ENCODE assay signal across 20 cellular contexts in the genomic region with DNA sequence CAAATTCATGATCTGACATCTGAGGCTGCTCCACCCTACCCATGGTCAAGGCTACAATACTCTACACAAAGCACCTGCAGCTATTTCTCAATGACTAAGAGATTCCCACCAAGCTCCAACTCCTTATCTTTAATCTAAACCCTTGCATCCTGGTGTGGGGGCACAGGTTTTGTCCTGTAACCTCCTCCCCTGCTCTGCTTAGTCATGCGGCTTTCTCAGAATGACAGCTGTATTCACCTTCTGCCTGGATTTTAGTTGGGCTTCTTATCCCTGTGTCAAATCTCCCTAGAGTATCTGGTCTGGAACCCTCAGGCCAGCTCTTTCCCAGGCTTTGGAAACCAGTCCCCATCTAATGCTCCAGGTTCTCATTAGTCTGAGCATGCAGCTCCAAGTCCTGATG.
DNase-seq lines count a peak whose midpoint lies in the region; TF ChIP-seq lines count a peak whose summit lies in the region.
"Had no signal": no experiment of that assay in that cellular context is flagged by ENCODE, and none has a peak within 500 bp of the region (broad histone marks: within the 10 kb centered on the region; RNA-seq: fewer than 3 reads in every experiment).

No MANE protein-coding gene starts in this region.

- no peak overlapping the region for H3K4ac ChIP-seq in mesendoderm (ENCODE audit: low read depth, low read length)

- no peak overlapping the region for H2BK15ac ChIP-seq in mesendoderm (replicated peaks; ENCODE audit: low read depth)

- peaks cover 4% of the 10 kb centered on the region for H3K4me1 Mint-ChIP-seq in T-helper 2 cell treated with Interferon-gamma antibody and Interleukin-4, amounts not matched to agents 5 μg/mL and 100 μg/mL, for 36 hours (ENCODE audit: low read depth)
- H3K4me1 Mint-ChIP-seq in activated CD4-positive, alpha-beta memory T cell treated with anti-CD3 and anti-CD28 coated beads for 36 hours (ENCODE audit: low read depth): no peaks in the 10 kb centered on the region
- H3K4me1 Mint-ChIP-seq: CD4-positive, alpha-beta memory T cell had no signal

- no peak overlapping the region for H2BK5ac ChIP-seq in mesendoderm (ENCODE audit: low read length)

- peak; percentile 41 for DNase-seq in T-helper 2 cell treated with Interferon-gamma antibody and Interleukin-4, amounts not matched to agents 5 μg/mL and 100 μg/mL, for 36 hours (ENCODE audit: low spot score)
- DNase-seq in T-helper 2 cell: no peak
- DNase-seq in SJCRH30: peak; percentile 9 to 21
- DNase-seq in mesendoderm: peak; percentile 88
- DNase-seq in HPDE6-E6E7 (ENCODE audit: extremely low spot score): no peak
- DNase-seq in activated gamma-delta T cell (lab: John Stamatoyannopoulos, UW): no peak
- DNase-seq in activated CD4-positive, alpha-beta memory T cell treated with anti-CD3 and anti-CD28 coated beads for 36 hours: no peak
- DNase-seq: 8988T; Calu3; CD4-positive, alpha-beta memory T cell; DMS79 treated with DMSO at 0.1 percent for 48 hours; GDM1; NCI-H2081 treated with DMSO at 0.1 percent for 48 hours; NCI-H2227 treated with DMSO at 0.1 percent for 48 hours had no signal

- no peak for TF ChIP-seq CTCF in HEK293 (tag by site-specific recombination; IDR thresholded peaks at IDR 0.05)

- H3K4me2 ChIP-seq in mesendoderm (ENCODE audit: low read length): no peak overlapping the region
- H3K4me2 ChIP-seq: KMS-11 had no signal

- no peaks in the 10 kb centered on the region for H3K27me3 ChIP-seq in SJCRH30
- H3K27me3 ChIP-seq in mesendoderm (ENCODE audit: insufficient read depth, low read length, poor library complexity): no peaks in the 10 kb centered on the region
- H3K27me3 ChIP-seq: SJSA1 had no signal

- H3K36me3 ChIP-seq in HEK293 (ENCODE audit: control insufficient read depth in 2 of 2, insufficient read depth in 1 of 2, low read length in 2 of 2) (no peaks in the 10 kb centered on the region), SJCRH30 (no peaks in the 10 kb centered on the region), mesendoderm (ENCODE audit: control insufficient read depth, insufficient read depth, low read length) (no peaks in the 10 kb centered on the region)
- H3K36me3 ChIP-seq: HAP-1, SJSA1 had no signal

- no peak overlapping the region for H3K4me3 Mint-ChIP-seq in T-helper 2 cell treated with Interferon-gamma antibody and Interleukin-4, amounts not matched to agents 5 μg/mL and 100 μg/mL, for 36 hours
- no peak overlapping the region for H3K4me3 Mint-ChIP-seq in activated CD4-positive, alpha-beta memory T cell treated with anti-CD3 and anti-CD28 coated beads for 36 hours
- H3K4me3 Mint-ChIP-seq: CD4-positive, alpha-beta memory T cell had no signal

- no peak overlapping the region for H4K5ac ChIP-seq in mesendoderm (ENCODE audit: low read length)

- H3K27me3 Mint-ChIP-seq in T-helper 2 cell treated with Interferon-gamma antibody and Interleukin-4, amounts not matched to agents 5 μg/mL and 100 μg/mL, for 36 hours (ENCODE audit: low read depth): peaks cover 12% of the 10 kb centered on the region
- H3K27me3 Mint-ChIP-seq in activated CD4-positive, alpha-beta memory T cell treated with anti-CD3 and anti-CD28 coated beads for 36 hours: peaks cover 9% of the 10 kb centered on the region

- no peak overlapping the region for H3K4me3 ChIP-seq in HEK293 (ENCODE audit: low read depth, low read length)
- no peak overlapping the region for H3K4me3 ChIP-seq in SJCRH30
- H3K4me3 ChIP-seq in mesendoderm (ENCODE audit: low read length): no peak overlapping the region
- H3K4me3 ChIP-seq: HAP-1, SJSA1 had no signal

- intact Hi-C loops in activated CD4-positive, alpha-beta memory T cell treated with anti-CD3 and anti-CD28 coated beads for 36 hours (cut with micrococcal nuclease): no loop called here

- H2BK120ac ChIP-seq in mesendoderm (ENCODE audit: low read depth, low read length): no peak overlapping the region

- H3K79me2 ChIP-seq in mesendoderm (ENCODE audit: control insufficient read depth, insufficient read depth, low read length): no peaks in the 10 kb centered on the region

- H3K23ac ChIP-seq in mesendoderm (ENCODE audit: low read length): no peak overlapping the region

- no peak overlapping the region for H2AK5ac ChIP-seq in mesendoderm (ENCODE audit: low read length)

- H3K56ac ChIP-seq in mesendoderm (ENCODE audit: low read length): no peak overlapping the region

- no peaks in the 10 kb centered on the region for H3K36me3 Mint-ChIP-seq in T-helper 2 cell treated with Interferon-gamma antibody and Interleukin-4, amounts not matched to agents 5 μg/mL and 100 μg/mL, for 36 hours (ENCODE audit: low read depth)
- no peaks in the 10 kb centered on the region for H3K36me3 Mint-ChIP-seq in activated CD4-positive, alpha-beta memory T cell treated with anti-CD3 and anti-CD28 coated beads for 36 hours
- H3K36me3 Mint-ChIP-seq: CD4-positive, alpha-beta memory T cell had no signal

- no peak overlapping the region for H3K18ac ChIP-seq in mesendoderm (ENCODE audit: low read length)

- no peaks in the 10 kb centered on the region for H3K9me3 Mint-ChIP-seq in T-helper 2 cell treated with Interferon-gamma antibody and Interleukin-4, amounts not matched to agents 5 μg/mL and 100 μg/mL, for 36 hours
- H3K9me3 Mint-ChIP-seq in activated CD4-positive, alpha-beta memory T cell treated with anti-CD3 and anti-CD28 coated beads for 36 hours: no peaks in the 10 kb centered on the region

- H3K9me3 ChIP-seq in HEK293 (ENCODE audit: control insufficient read depth, insufficient read depth, low read depth, low read length) (no peaks in the 10 kb centered on the region), SJCRH30 (replicated peaks) (no peaks in the 10 kb centered on the region)
- H3K9me3 ChIP-seq: HAP-1, SJSA1 had no signal

- H3K27ac Mint-ChIP-seq in T-helper 2 cell treated with Interferon-gamma antibody and Interleukin-4, amounts not matched to agents 5 μg/mL and 100 μg/mL, for 36 hours: no peak overlapping the region
- no peak overlapping the region for H3K27ac Mint-ChIP-seq in activated CD4-positive, alpha-beta memory T cell treated with anti-CD3 and anti-CD28 coated beads for 36 hours

- CTCF ChIA-PET in HEK293 (lab: Yijun Ruan, JAX): interaction anchor here (0.9 to 1.0 kb wide), 2 partner anchors 21 to 134 kb away, joined by 3 to 4 read pairs; no protein-coding TSS in a partner anchor
- CTCF ChIA-PET in activated CD4-positive, alpha-beta memory T cell treated with anti-CD3 and anti-CD28 coated beads for 36 hours (lab: Charles Lee): interaction anchor here (1.5 kb wide), 1 partner anchor 21 kb away, joined by 6 read pairs; no protein-coding TSS in a partner anchor

- no peak overlapping the region for H3K27ac ChIP-seq in HEK293 (ENCODE audit: extremely low read depth, low read depth, low read length)
- no peak overlapping the region for H3K27ac ChIP-seq in SJCRH30
- no peak overlapping the region for H3K27ac ChIP-seq in mesendoderm (ENCODE audit: low read depth, low read length)
- H3K27ac ChIP-seq: HL-60, KMS-11, RWPE1, SJSA1 had no signal

- no CpG with 5 or more reads among the region's 1 CpG for WGBS in mesendoderm (ENCODE audit: extremely low coverage, insufficient coverage, low lambda C conversion rate)

- H3K4me1 ChIP-seq in HEK293 (ENCODE audit: control insufficient read depth, insufficient read depth, low read length): peaks cover 8% of the 10 kb centered on the region
- no peaks in the 10 kb centered on the region for H3K4me1 ChIP-seq in SJCRH30
- H3K4me1 ChIP-seq in mesendoderm (ENCODE audit: control insufficient read depth, low read depth, low read length): peaks cover 5% of the 10 kb centered on the region
- H3K4me1 ChIP-seq: HAP-1, SJSA1 had no signal

- H3K9ac ChIP-seq in mesendoderm (ENCODE audit: low read length): no peak overlapping the region
- H3K9ac ChIP-seq: KMS-11 had no signal

- H3K79me1 ChIP-seq in mesendoderm (ENCODE audit: low read length): no peaks in the 10 kb centered on the region

- POLR2A ChIA-PET in HEK293 (lab: Yijun Ruan, JAX): no interaction called here
- POLR2A ChIA-PET in activated CD4-positive, alpha-beta memory T cell treated with anti-CD3 and anti-CD28 coated beads for 36 hours (lab: Charles Lee): no interaction called here

- no peak overlapping the region for H4K8ac ChIP-seq in mesendoderm (ENCODE audit: low read depth, low read length)

TF ChIP-seq in HEK293, 187 proteins besides CTCF, POLR2A, EP300 and RAD21:
- TF ChIP-seq, protein P1, sequence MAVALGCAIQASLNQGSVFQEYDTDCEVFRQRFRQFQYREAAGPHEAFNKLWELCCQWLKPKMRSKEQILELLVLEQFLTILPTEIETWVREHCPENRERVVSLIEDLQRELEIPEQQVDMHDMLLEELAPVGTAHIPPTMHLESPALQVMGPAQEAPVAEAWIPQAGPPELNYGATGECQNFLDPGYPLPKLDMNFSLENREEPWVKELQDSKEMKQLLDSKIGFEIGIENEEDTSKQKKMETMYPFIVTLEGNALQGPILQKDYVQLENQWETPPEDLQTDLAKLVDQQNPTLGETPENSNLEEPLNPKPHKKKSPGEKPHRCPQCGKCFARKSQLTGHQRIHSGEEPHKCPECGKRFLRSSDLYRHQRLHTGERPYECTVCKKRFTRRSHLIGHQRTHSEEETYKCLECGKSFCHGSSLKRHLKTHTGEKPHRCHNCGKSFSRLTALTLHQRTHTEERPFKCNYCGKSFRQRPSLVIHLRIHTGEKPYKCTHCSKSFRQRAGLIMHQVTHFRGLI (tag by site-specific recombination; IDR thresholded peaks at IDR 0.05): 0 out of 2 replicates have a peak, but pooled peaks have one; percentile 25
- TF ChIP-seq ZNF19 (tag by site-specific recombination; IDR thresholded peaks at IDR 0.05; ENCODE audit: low read depth) (no peak), SP7 (tag by site-specific recombination; IDR thresholded peaks at IDR 0.05) (0 out of 2 replicates have a peak, but pooled peaks have one; percentile 6)
- TF ChIP-seq, protein P2, sequence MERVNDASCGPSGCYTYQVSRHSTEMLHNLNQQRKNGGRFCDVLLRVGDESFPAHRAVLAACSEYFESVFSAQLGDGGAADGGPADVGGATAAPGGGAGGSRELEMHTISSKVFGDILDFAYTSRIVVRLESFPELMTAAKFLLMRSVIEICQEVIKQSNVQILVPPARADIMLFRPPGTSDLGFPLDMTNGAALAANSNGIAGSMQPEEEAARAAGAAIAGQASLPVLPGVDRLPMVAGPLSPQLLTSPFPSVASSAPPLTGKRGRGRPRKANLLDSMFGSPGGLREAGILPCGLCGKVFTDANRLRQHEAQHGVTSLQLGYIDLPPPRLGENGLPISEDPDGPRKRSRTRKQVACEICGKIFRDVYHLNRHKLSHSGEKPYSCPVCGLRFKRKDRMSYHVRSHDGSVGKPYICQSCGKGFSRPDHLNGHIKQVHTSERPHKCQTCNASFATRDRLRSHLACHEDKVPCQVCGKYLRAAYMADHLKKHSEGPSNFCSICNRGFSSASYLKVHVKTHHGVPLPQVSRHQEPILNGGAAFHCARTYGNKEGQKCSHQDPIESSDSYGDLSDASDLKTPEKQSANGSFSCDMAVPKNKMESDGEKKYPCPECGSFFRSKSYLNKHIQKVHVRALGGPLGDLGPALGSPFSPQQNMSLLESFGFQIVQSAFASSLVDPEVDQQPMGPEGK (tag by site-specific recombination; IDR thresholded peaks at IDR 0.05): peak; percentile 30; the same call in 1 of the 2 replicates

Comparison
In these comparisons a context has a peak if more than half of its experiments do, and no peak if none do; other contexts are left out.
1. DNase-seq: peak in T-helper 2 cell treated with Interferon-gamma antibody and Interleukin-4, amounts not matched to agents 5 μg/mL and 100 μg/mL, for 36 hours (single experiment), SJCRH30 (2 of 2) and mesendoderm (single experiment); none in T-helper 2 cell (0 of 5), HPDE6-E6E7 (single experiment), activated gamma-delta T cell (single experiment) and activated CD4-positive, alpha-beta memory T cell treated with anti-CD3 and anti-CD28 coated beads for 36 hours (single experiment).